ENCODE assay signal across 1 cellular context in the genomic region with DNA sequence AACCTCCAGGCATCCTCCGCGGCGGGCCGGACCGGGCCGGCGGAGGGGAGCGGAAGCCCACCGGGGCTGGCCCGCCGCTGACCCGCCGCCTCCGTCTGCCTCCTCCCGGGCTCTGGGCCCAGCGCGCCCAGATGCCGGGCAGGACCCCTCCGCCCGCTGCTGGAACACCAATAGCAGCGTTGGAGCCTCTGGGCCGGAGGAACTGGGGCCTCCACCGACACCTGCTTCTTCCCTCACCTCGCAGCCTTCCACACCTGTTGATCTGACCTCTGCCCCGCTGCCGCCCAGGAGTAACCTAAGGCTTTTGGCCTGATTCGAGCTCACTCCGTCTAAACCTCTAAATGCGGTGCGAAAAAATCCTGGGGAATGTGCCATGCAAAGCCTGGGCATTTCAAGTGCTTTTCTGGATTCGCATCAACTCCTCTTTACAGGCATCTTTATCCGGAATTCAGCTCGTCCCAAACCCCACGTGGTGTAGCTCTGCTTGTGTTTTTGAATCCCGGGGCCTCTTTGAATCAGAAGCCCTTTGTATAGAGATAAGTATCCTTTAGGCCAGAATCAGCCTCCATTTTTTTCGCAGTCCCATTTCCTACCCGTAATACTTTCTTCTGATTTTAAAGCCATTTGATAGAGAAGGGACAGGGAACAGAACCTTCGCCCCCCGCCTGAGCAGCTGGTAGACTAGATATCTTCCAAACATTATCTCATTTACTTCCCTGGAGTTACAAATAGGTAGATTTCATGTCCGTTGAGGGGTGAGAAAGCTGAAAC.
TF ChIP-seq lines count a peak whose summit lies in the region.

No MANE protein-coding gene starts in this region.

TF ChIP-seq in HepG2, 621 proteins besides CTCF, POLR2A, EP300 and RAD21 (continued from another document and continues in another):
- TF ChIP-seq, protein P1, sequence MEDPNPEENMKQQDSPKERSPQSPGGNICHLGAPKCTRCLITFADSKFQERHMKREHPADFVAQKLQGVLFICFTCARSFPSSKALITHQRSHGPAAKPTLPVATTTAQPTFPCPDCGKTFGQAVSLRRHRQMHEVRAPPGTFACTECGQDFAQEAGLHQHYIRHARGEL (CRISPR knock-in tag; IDR thresholded peaks at IDR 0.05) = no peak
- TF ChIP-seq YEATS2 (CRISPR knock-in tag; IDR thresholded peaks at IDR 0.05; ENCODE audit: borderline replicate concordance) (no peak), GABPA (IDR thresholded peaks at IDR 0.05; ENCODE audit: low read depth, low read length) (no peak), GABPA (CRISPR knock-in tag; IDR thresholded peaks at IDR 0.05; ENCODE audit: low read depth) (no peak), TSC22D2 (CRISPR knock-in tag; IDR thresholded peaks at IDR 0.05; ENCODE audit: borderline replicate concordance) (no peak), ZNF296 (CRISPR knock-in tag; conservative IDR thresholded peaks at IDR 0.05) (no peak), CENPX (CRISPR knock-in tag; IDR thresholded peaks at IDR 0.05) (no peak), ELF4 (CRISPR knock-in tag; IDR thresholded peaks at IDR 0.05; ENCODE audit: borderline replicate concordance) (no peak; the same call in 1 of the 2 replicates), MYC (CRISPR knock-in tag; IDR thresholded peaks at IDR 0.05; ENCODE audit: borderline replicate concordance) (no peak), ATF7-NPFF (CRISPR knock-in tag; IDR thresholded peaks at IDR 0.05; ENCODE audit: low read depth) (no peak; the same call in 1 of the 2 replicates), MED1 (CRISPR knock-in tag; IDR thresholded peaks at IDR 0.05) (no peak; the same call in 1 of the 2 replicates), NR2F2 (IDR thresholded peaks at IDR 0.05; ENCODE audit: borderline replicate concordance, low read depth) (no peak), ZNF703 (CRISPR knock-in tag; IDR thresholded peaks at IDR 0.05; ENCODE audit: borderline replicate concordance) (0 out of 2 replicates have a peak, but pooled peaks have one; percentile 79), GATAD2A (CRISPR knock-in tag; IDR thresholded peaks at IDR 0.05) (no peak), RELA (CRISPR knock-in tag; IDR thresholded peaks at IDR 0.05) (no peak), ZBTB21 (CRISPR knock-in tag; IDR thresholded peaks at IDR 0.05) (no peak), ZMYM3 (CRISPR knock-in tag; IDR thresholded peaks at IDR 0.05) (no peak; the same call in 1 of the 2 replicates), NONO (IDR thresholded peaks at IDR 0.05) (no peak), NONO (CRISPR knock-in tag; conservative IDR thresholded peaks at IDR 0.05) (no peak; the same call in 1 of the 2 replicates), SKI (IDR thresholded peaks at IDR 0.05; ENCODE audit: partially characterized antibody) (peak; percentile 6), ATRX (CRISPR knock-in tag; IDR thresholded peaks at IDR 0.05; ENCODE audit: borderline replicate concordance) (no peak), ZBTB38 (CRISPR knock-in tag; IDR thresholded peaks at IDR 0.05) (peak; percentile 33; the same call in 1 of the 2 replicates), ZFP41 (CRISPR knock-in tag; IDR thresholded peaks at IDR 0.05; ENCODE audit: borderline replicate concordance) (no peak), PHF5A (CRISPR knock-in tag; IDR thresholded peaks at IDR 0.05; ENCODE audit: low read depth, unreplicated experiment) (no peak), TBP (CRISPR knock-in tag; IDR thresholded peaks at IDR 0.05) (no peak), NCOA1 (CRISPR knock-in tag; IDR thresholded peaks at IDR 0.05) (no peak), KMT2A (CRISPR knock-in tag; IDR thresholded peaks at IDR 0.05) (0 out of 2 replicates have a peak, but pooled peaks have one; percentile 5)
- TF ChIP-seq, protein P2, sequence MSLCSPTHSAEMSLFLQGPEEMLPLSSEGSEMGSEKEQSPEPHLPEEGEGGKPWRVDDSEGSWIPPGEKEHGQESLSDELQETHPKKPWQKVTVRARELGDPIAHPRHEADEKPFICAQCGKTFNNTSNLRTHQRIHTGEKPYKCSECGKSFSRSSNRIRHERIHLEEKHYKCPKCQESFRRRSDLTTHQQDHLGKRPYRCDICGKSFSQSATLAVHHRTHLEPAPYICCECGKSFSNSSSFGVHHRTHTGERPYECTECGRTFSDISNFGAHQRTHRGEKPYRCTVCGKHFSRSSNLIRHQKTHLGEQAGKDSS (CRISPR knock-in tag; IDR thresholded peaks at IDR 0.05; ENCODE audit: borderline replicate concordance, low read depth) = 0 out of 2 replicates have a peak, but pooled peaks have one; percentile 5
- TF ChIP-seq, protein P3, sequence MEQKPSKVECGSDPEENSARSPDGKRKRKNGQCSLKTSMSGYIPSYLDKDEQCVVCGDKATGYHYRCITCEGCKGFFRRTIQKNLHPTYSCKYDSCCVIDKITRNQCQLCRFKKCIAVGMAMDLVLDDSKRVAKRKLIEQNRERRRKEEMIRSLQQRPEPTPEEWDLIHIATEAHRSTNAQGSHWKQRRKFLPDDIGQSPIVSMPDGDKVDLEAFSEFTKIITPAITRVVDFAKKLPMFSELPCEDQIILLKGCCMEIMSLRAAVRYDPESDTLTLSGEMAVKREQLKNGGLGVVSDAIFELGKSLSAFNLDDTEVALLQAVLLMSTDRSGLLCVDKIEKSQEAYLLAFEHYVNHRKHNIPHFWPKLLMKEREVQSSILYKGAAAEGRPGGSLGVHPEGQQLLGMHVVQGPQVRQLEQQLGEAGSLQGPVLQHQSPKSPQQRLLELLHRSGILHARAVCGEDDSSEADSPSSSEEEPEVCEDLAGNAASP (CRISPR knock-in tag; IDR thresholded peaks at IDR 0.05; ENCODE audit: borderline replicate concordance) = no peak
- TF ChIP-seq, protein P4, sequence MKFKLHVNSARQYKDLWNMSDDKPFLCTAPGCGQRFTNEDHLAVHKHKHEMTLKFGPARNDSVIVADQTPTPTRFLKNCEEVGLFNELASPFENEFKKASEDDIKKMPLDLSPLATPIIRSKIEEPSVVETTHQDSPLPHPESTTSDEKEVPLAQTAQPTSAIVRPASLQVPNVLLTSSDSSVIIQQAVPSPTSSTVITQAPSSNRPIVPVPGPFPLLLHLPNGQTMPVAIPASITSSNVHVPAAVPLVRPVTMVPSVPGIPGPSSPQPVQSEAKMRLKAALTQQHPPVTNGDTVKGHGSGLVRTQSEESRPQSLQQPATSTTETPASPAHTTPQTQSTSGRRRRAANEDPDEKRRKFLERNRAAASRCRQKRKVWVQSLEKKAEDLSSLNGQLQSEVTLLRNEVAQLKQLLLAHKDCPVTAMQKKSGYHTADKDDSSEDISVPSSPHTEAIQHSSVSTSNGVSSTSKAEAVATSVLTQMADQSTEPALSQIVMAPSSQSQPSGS (CRISPR knock-in tag; IDR thresholded peaks at IDR 0.05) = no peak
- TF ChIP-seq, protein P5, sequence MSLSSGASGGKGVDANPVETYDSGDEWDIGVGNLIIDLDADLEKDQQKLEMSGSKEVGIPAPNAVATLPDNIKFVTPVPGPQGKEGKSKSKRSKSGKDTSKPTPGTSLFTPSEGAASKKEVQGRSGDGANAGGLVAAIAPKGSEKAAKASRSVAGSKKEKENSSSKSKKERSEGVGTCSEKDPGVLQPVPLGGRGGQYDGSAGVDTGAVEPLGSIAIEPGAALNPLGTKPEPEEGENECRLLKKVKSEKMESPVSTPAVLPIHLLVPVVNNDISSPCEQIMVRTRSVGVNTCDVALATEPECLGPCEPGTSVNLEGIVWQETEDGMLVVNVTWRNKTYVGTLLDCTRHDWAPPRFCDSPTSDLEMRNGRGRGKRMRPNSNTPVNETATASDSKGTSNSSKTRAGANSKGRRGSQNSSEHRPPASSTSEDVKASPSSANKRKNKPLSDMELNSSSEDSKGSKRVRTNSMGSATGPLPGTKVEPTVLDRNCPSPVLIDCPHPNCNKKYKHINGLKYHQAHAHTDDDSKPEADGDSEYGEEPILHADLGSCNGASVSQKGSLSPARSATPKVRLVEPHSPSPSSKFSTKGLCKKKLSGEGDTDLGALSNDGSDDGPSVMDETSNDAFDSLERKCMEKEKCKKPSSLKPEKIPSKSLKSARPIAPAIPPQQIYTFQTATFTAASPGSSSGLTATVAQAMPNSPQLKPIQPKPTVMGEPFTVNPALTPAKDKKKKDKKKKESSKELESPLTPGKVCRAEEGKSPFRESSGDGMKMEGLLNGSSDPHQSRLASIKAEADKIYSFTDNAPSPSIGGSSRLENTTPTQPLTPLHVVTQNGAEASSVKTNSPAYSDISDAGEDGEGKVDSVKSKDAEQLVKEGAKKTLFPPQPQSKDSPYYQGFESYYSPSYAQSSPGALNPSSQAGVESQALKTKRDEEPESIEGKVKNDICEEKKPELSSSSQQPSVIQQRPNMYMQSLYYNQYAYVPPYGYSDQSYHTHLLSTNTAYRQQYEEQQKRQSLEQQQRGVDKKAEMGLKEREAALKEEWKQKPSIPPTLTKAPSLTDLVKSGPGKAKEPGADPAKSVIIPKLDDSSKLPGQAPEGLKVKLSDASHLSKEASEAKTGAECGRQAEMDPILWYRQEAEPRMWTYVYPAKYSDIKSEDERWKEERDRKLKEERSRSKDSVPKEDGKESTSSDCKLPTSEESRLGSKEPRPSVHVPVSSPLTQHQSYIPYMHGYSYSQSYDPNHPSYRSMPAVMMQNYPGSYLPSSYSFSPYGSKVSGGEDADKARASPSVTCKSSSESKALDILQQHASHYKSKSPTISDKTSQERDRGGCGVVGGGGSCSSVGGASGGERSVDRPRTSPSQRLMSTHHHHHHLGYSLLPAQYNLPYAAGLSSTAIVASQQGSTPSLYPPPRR (CRISPR knock-in tag; IDR thresholded peaks at IDR 0.05; ENCODE audit: borderline replicate concordance) = no peak
- TF ChIP-seq, protein P6, sequence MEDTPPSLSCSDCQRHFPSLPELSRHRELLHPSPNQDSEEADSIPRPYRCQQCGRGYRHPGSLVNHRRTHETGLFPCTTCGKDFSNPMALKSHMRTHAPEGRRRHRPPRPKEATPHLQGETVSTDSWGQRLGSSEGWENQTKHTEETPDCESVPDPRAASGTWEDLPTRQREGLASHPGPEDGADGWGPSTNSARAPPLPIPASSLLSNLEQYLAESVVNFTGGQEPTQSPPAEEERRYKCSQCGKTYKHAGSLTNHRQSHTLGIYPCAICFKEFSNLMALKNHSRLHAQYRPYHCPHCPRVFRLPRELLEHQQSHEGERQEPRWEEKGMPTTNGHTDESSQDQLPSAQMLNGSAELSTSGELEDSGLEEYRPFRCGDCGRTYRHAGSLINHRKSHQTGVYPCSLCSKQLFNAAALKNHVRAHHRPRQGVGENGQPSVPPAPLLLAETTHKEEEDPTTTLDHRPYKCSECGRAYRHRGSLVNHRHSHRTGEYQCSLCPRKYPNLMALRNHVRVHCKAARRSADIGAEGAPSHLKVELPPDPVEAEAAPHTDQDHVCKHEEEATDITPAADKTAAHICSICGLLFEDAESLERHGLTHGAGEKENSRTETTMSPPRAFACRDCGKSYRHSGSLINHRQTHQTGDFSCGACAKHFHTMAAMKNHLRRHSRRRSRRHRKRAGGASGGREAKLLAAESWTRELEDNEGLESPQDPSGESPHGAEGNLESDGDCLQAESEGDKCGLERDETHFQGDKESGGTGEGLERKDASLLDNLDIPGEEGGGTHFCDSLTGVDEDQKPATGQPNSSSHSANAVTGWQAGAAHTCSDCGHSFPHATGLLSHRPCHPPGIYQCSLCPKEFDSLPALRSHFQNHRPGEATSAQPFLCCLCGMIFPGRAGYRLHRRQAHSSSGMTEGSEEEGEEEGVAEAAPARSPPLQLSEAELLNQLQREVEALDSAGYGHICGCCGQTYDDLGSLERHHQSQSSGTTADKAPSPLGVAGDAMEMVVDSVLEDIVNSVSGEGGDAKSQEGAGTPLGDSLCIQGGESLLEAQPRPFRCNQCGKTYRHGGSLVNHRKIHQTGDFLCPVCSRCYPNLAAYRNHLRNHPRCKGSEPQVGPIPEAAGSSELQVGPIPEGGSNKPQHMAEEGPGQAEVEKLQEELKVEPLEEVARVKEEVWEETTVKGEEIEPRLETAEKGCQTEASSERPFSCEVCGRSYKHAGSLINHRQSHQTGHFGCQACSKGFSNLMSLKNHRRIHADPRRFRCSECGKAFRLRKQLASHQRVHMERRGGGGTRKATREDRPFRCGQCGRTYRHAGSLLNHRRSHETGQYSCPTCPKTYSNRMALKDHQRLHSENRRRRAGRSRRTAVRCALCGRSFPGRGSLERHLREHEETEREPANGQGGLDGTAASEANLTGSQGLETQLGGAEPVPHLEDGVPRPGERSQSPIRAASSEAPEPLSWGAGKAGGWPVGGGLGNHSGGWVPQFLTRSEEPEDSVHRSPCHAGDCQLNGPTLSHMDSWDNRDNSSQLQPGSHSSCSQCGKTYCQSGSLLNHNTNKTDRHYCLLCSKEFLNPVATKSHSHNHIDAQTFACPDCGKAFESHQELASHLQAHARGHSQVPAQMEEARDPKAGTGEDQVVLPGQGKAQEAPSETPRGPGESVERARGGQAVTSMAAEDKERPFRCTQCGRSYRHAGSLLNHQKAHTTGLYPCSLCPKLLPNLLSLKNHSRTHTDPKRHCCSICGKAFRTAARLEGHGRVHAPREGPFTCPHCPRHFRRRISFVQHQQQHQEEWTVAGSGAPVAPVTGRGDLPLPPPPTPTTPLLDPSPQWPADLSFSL (CRISPR knock-in tag; IDR thresholded peaks at IDR 0.05) = no peak
- TF ChIP-seq, protein P7, sequence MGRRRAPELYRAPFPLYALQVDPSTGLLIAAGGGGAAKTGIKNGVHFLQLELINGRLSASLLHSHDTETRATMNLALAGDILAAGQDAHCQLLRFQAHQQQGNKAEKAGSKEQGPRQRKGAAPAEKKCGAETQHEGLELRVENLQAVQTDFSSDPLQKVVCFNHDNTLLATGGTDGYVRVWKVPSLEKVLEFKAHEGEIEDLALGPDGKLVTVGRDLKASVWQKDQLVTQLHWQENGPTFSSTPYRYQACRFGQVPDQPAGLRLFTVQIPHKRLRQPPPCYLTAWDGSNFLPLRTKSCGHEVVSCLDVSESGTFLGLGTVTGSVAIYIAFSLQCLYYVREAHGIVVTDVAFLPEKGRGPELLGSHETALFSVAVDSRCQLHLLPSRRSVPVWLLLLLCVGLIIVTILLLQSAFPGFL (CRISPR knock-in tag; IDR thresholded peaks at IDR 0.05) = no peak
- TF ChIP-seq, protein P8, sequence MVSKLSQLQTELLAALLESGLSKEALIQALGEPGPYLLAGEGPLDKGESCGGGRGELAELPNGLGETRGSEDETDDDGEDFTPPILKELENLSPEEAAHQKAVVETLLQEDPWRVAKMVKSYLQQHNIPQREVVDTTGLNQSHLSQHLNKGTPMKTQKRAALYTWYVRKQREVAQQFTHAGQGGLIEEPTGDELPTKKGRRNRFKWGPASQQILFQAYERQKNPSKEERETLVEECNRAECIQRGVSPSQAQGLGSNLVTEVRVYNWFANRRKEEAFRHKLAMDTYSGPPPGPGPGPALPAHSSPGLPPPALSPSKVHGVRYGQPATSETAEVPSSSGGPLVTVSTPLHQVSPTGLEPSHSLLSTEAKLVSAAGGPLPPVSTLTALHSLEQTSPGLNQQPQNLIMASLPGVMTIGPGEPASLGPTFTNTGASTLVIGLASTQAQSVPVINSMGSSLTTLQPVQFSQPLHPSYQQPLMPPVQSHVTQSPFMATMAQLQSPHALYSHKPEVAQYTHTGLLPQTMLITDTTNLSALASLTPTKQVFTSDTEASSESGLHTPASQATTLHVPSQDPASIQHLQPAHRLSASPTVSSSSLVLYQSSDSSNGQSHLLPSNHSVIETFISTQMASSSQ (IDR thresholded peaks at IDR 0.05; ENCODE audit: low read depth) = no peak
- TF ChIP-seq, protein P8 (CRISPR knock-in tag; IDR thresholded peaks at IDR 0.05; ENCODE audit: borderline replicate concordance) = no peak
